ENCODE assay signal across 16 cellular contexts in genomic region chr20:46433051-46433450, GRCh38.
"Had no signal": no experiment of that assay in that cellular context is flagged by ENCODE, and none has a peak within 500 bp of the region (broad histone marks: within the 10 kb centered on the region; RNA-seq: fewer than 3 reads in every experiment).

No MANE protein-coding gene starts in this region.

- H3K27me3 ChIP-seq: colonic mucosa had no signal

- H3K36me3 ChIP-seq: colonic mucosa, gastrocnemius medialis, heart left ventricle, left lung, upper lobe of right lung had no signal

- ATAC-seq: activated CD4-positive, alpha-beta T cell treated with anti-CD3 and anti-CD28 coated beads for 36 hours; activated T-helper 17 cell treated with anti-CD3 and anti-CD28 coated beads, Interleukin-2, amount 50 U/mL, for 72 hours; gastrocnemius medialis; heart left ventricle; left lung; stimulated activated naive B cell treated with anti-CD40 and anti-IgM and Interleukin-4, amounts not matched to agents 10 μg/mL and 1 μg/mL and 100 μg/mL, for 72 hours; upper lobe of right lung; WTC11 had no signal

- H3K4me3 ChIP-seq: colonic mucosa, gastrocnemius medialis, heart left ventricle, left lung, upper lobe of right lung had no signal

- H3K4me1 ChIP-seq: colonic mucosa, gastrocnemius medialis, heart left ventricle, left lung, upper lobe of right lung had no signal

- DNase-seq: activated CD4-positive, alpha-beta memory T cell treated with anti-CD3 and anti-CD28 coated beads for 36 hours; activated CD4-positive, alpha-beta T cell treated with anti-CD3 and anti-CD28 coated beads for 36 hours; activated naive CD4-positive, alpha-beta T cell; activated naive CD8-positive, alpha-beta T cell treated with anti-CD3 and anti-CD28 coated beads for 36 hours; activated T-cell treated with anti-CD3 and anti-CD28 coated beads, Interleukin-2, amount 50 U/mL, for 1 hour; amniotic stem cell; colonic mucosa; endodermal cell; gastrocnemius medialis; heart left ventricle; kidney; left lung; stimulated activated naive B cell treated with anti-CD40 and anti-IgM and Interleukin-4, amounts not matched to agents 10 μg/mL and 1 μg/mL and 100 μg/mL, for 72 hours; upper lobe of right lung had no signal

- FAIRE-seq: kidney had no signal

- H3K9me3 ChIP-seq: colonic mucosa, gastrocnemius medialis, left lung, upper lobe of right lung had no signal

- H3K27ac ChIP-seq: colonic mucosa, gastrocnemius medialis, heart left ventricle, left lung, upper lobe of right lung had no signal
